17 cellular contexts compared by ENCODE assay signal in the genomic region with DNA sequence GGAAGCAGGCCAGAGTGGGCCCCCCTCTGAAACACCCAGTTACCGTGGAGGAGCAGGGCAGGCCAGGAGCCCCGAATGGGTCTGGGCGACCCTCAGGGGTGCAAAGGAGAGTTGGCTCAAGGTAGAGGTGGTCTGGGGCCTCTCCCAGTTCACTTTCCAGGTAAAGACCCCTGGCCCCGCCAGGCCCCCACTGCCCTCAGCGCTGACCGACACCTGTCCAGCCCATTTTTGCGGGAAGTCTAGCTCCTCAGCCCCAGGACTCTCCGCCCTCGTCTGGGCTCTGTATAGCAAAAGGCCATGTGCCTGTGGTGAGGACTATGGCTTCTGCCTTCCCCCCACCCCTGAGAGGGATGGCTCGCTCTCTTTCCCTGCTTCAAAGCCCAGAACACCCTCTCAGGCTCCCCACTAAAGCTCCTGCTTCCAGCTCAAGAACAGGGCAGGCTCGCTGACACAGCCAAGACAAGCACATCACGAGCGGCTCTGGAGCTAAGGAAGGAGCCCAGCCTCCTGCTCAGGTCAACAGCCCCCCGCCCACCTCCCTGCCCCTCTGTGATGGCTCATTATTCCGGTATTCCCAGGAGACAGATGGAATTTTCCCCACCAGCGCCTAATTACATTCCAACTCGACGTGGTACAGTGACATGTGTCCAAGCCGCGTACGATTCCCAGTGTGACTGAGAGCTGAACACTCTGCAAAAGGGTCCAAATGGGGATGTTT. TPM values are rescaled to one million over a fixed set of nuclear protein-coding genes. Genes with fewer than 3 reads are reported as not detected.
DNase-seq lines count a peak whose midpoint lies in the region; ATAC-seq, FAIRE-seq and TF ChIP-seq lines count a peak whose summit lies in the region.
"Had no signal": no experiment of that assay in that cellular context is flagged by ENCODE, and none has a peak within 500 bp of the region (broad histone marks: within the 10 kb centered on the region; RNA-seq: fewer than 3 reads in every experiment).

No MANE protein-coding gene starts in this region.

- H3K4me1 Mint-ChIP-seq in mesothelial cell of epicardium = peaks cover 28% of the 10 kb centered on the region
- H3K4me1 Mint-ChIP-seq in natural killer cell treated with Interleukin-12 subunit alpha and Interleukin-12 subunit beta and Interleukin-15 and Interleukin-18, amount 100 ng/mL, for 72 hours (ENCODE audit: low read depth in 2 of 2) = peaks cover 0 to 12% of the 10 kb centered on the region in 2 donors
- H3K4me1 Mint-ChIP-seq: activated T-helper 17 cell treated with anti-CD3 and anti-CD28 coated beads, Interleukin-2, amount 50 U/mL, for 72 hours had no signal

- H3K4me3 Mint-ChIP-seq in mesothelial cell of epicardium = no peak overlapping the region
- H3K4me3 Mint-ChIP-seq in natural killer cell treated with Interleukin-12 subunit alpha and Interleukin-12 subunit beta and Interleukin-15 and Interleukin-18, amount 100 ng/mL, for 72 hours = no peak overlapping the region
- H3K4me3 Mint-ChIP-seq: activated T-helper 17 cell treated with anti-CD3 and anti-CD28 coated beads, Interleukin-2, amount 50 U/mL, for 72 hours; H9 had no signal

- peak; percentile 67 for FAIRE-seq in G401.6 (lab: Jason Lieb, UNC)

- no peaks in the 10 kb centered on the region for H3K9me3 Mint-ChIP-seq in mesothelial cell of epicardium
- no peaks in the 10 kb centered on the region for H3K9me3 Mint-ChIP-seq in natural killer cell treated with Interleukin-12 subunit alpha and Interleukin-12 subunit beta and Interleukin-15 and Interleukin-18, amount 100 ng/mL, for 72 hours
- H3K9me3 Mint-ChIP-seq: activated T-helper 17 cell treated with anti-CD3 and anti-CD28 coated beads, Interleukin-2, amount 50 U/mL, for 72 hours; H9 had no signal

- H3K27ac Mint-ChIP-seq in mesothelial cell of epicardium = peak overlapping the region; percentile 69
- H3K27ac Mint-ChIP-seq in natural killer cell treated with Interleukin-12 subunit alpha and Interleukin-12 subunit beta and Interleukin-15 and Interleukin-18, amount 100 ng/mL, for 72 hours = no peak overlapping the region
- H3K27ac Mint-ChIP-seq: activated T-helper 17 cell treated with anti-CD3 and anti-CD28 coated beads, Interleukin-2, amount 50 U/mL, for 72 hours had no signal

- no peak for ATAC-seq in HG02623 (IDR thresholded peaks at IDR 0.05; ENCODE audit: unreplicated experiment)
- no peak for ATAC-seq in natural killer cell treated with Interleukin-12 subunit alpha and Interleukin-12 subunit beta and Interleukin-15 and Interleukin-18, amount 100 ng/mL, for 72 hours
- ATAC-seq: activated T-helper 17 cell treated with anti-CD3 and anti-CD28 coated beads, Interleukin-2, amount 50 U/mL, for 72 hours; foreskin keratinocyte; left lung had no signal

- TF ChIP-seq CTCF in 22Rv1 (IDR thresholded peaks at IDR 0.05) = no peak
- TF ChIP-seq CTCF in mesothelial cell of epicardium (IDR thresholded peaks at IDR 0.05; ENCODE audit: unreplicated experiment) = no peak

- DNase-seq in RPMI7951 (ENCODE audit: low read depth) (peak; percentile 17), mesothelial cell of epicardium (ENCODE audit: low spot score in 2 of 2, unreplicated experiment in 2 of 2) (no peak), amniotic stem cell (lab: John Stamatoyannopoulos, UW) (no peak)
- DNase-seq in effector CD4-positive, alpha-beta T cell = no peak
- no peak for DNase-seq in natural killer cell treated with Interleukin-12 subunit alpha and Interleukin-12 subunit beta and Interleukin-15 and Interleukin-18, amount 100 ng/mL, for 72 hours (ENCODE audit: low spot score)
- DNase-seq: activated CD8-positive, alpha-beta memory T cell treated with anti-CD3 and anti-CD28 coated beads for 24 hours; foreskin keratinocyte; H9; left lung; NCI-H2081 treated with DMSO at 0.1 percent for 48 hours; NCI-H774; stomach had no signal

- no peaks in the 10 kb centered on the region for H3K36me3 Mint-ChIP-seq in mesothelial cell of epicardium
- no peaks in the 10 kb centered on the region for H3K36me3 Mint-ChIP-seq in natural killer cell treated with Interleukin-12 subunit alpha and Interleukin-12 subunit beta and Interleukin-15 and Interleukin-18, amount 100 ng/mL, for 72 hours

- H3K27ac ChIP-seq in 22Rv1 = peak overlapping the region; percentile 73; the same call in 1 of the 2 replicates
- H3K27ac ChIP-seq: foreskin keratinocyte, left lung, stomach, vagina had no signal

- peaks cover 5% of the 10 kb centered on the region for H3K27me3 Mint-ChIP-seq in mesothelial cell of epicardium (ENCODE audit: low read depth)
- peaks cover 17 to 24% of the 10 kb centered on the region in 2 donors for H3K27me3 Mint-ChIP-seq in natural killer cell treated with Interleukin-12 subunit alpha and Interleukin-12 subunit beta and Interleukin-15 and Interleukin-18, amount 100 ng/mL, for 72 hours

RNA-seq across cellular contexts. Expression of a gene that starts 59.4 kb away (rescaled TPM):
- 7.6 and 8.8 TPM in 2 replicates for total RNA-seq in RPMI7951 (2014; rRNA removed; shearing (Covaris generic))
- total RNA-seq in mesothelial cell of epicardium = 0.20 to 0.23 TPM (median 0.22 TPM) in 3 replicates
- total RNA-seq in natural killer cell treated with Interleukin-12 subunit alpha and Interleukin-12 subunit beta and Interleukin-15 and Interleukin-18, amount 100 ng/mL, for 72 hours = not detected
